Comparison of ENCODE assay signal across 19 cellular contexts in genomic region chr21:29524055-29524454, GRCh38.
"Had no signal": no experiment of that assay in that cellular context is flagged by ENCODE, and none has a peak within 500 bp of the region (broad histone marks: within the 10 kb centered on the region; RNA-seq: fewer than 3 reads in every experiment).

No MANE protein-coding gene starts in this region.

- H3K27me3 Mint-ChIP-seq: dendritic cell treated with granulocyte-macrophage colony-stimulating factor and Interleukin-4, amounts not matched to agents 40 ng/mL and 50 ng/mL, for 4 days; effector memory CD8-positive, alpha-beta T cell; naive B cell; progenitor cell of endocrine pancreas; type B pancreatic cell had no signal

- H3K4me3 ChIP-seq: esophagus muscularis mucosa, hepatocyte, pancreas, smooth muscle cell, suprapubic skin, thyroid gland had no signal

- H3K4me1 Mint-ChIP-seq: naive B cell, nephron had no signal

- ATAC-seq: effector memory CD8-positive, alpha-beta T cell had no signal

- DNase-seq: effector memory CD8-positive, alpha-beta T cell; head of caudate nucleus; kidney glomerular epithelial cell; mesendoderm; naive B cell; occipital lobe; stimulated activated CD4-positive, alpha-beta T cell treated with anti-CD3 and anti-CD28 coated beads, Interleukin-2, amount 100 ng/mL, for 48 hours; stimulated activated naive CD4-positive, alpha-beta T cell treated with Interleukin-2 at 50 U/mL for 16 hours; thyroid gland had no signal

- H3K9me3 ChIP-seq: pancreas, thyroid gland had no signal

- H3K36me3 Mint-ChIP-seq: type B pancreatic cell had no signal

- H3K4me3 Mint-ChIP-seq: dendritic cell treated with granulocyte-macrophage colony-stimulating factor and Interleukin-4, amounts not matched to agents 40 ng/mL and 50 ng/mL, for 4 days; effector memory CD8-positive, alpha-beta T cell; naive B cell; nephron; type B pancreatic cell had no signal

- H3K27me3 ChIP-seq: esophagus muscularis mucosa, hepatocyte, pancreas, suprapubic skin, thyroid gland had no signal

- H3K27ac ChIP-seq: epithelial cell of prostate, hepatocyte, pancreas, suprapubic skin, thyroid gland had no signal

- H3K36me3 ChIP-seq: esophagus muscularis mucosa, pancreas, suprapubic skin, thyroid gland had no signal

- H3K27ac Mint-ChIP-seq: dendritic cell treated with granulocyte-macrophage colony-stimulating factor and Interleukin-4, amounts not matched to agents 40 ng/mL and 50 ng/mL, for 4 days; effector memory CD8-positive, alpha-beta T cell; naive B cell; nephron; progenitor cell of endocrine pancreas; type B pancreatic cell had no signal

- H3K4me1 ChIP-seq: thyroid gland had no signal
